24 cellular contexts compared by ENCODE assay signal in genomic region chr10:115918812-115919211, GRCh38.
DNase-seq lines count a peak whose midpoint lies in the region; ATAC-seq, FAIRE-seq and TF ChIP-seq lines count a peak whose summit lies in the region.
"Had no signal": no experiment of that assay in that cellular context is flagged by ENCODE, and none has a peak within 500 bp of the region (broad histone marks: within the 10 kb centered on the region; RNA-seq: fewer than 3 reads in every experiment).

No MANE protein-coding gene starts in this region.

- H3K4me1 ChIP-seq in astrocyte (ENCODE audit: insufficient read depth, low read length) (peaks cover 3% of the 10 kb centered on the region), left ventricle myocardium inferior (no peaks in the 10 kb centered on the region)
- H3K4me1 ChIP-seq: BE2C, colonic mucosa, esophagus muscularis mucosa, stomach, tibial artery had no signal

- no peak overlapping the region for H3K27ac Mint-ChIP-seq in astrocyte (ENCODE audit: unreplicated experiment)
- no peak overlapping the region for H3K27ac Mint-ChIP-seq in activated naive CD4-positive, alpha-beta T cell treated with anti-CD3 and anti-CD28 coated beads, Interleukin-2, amount 10 ng/mL, durations not matched to agents 7 days and 5 days
- H3K27ac Mint-ChIP-seq in activated CD8-positive, alpha-beta T cell treated with anti-CD3 and anti-CD28 coated beads for 36 hours, result no peak overlapping the region
- H3K27ac Mint-ChIP-seq: activated CD4-positive, alpha-beta memory T cell treated with anti-CD3 and anti-CD28 coated beads for 36 hours; activated naive CD8-positive, alpha-beta T cell treated with anti-CD3 and anti-CD28 coated beads, Interleukin-2, amount 50 U/mL, for 24 hours; endodermal cell had no signal

- no peak for ATAC-seq in HG02588 (IDR thresholded peaks at IDR 0.05; ENCODE audit: unreplicated experiment)
- no peak for ATAC-seq in activated CD8-positive, alpha-beta T cell treated with anti-CD3 and anti-CD28 coated beads for 36 hours
- ATAC-seq: activated CD4-positive, CD25-positive, alpha-beta regulatory T cell treated with anti-CD3 and anti-CD28 coated beads, Interleukin-2, amount 50 U/mL, for 24 hours; activated naive CD8-positive, alpha-beta T cell treated with anti-CD3 and anti-CD28 coated beads, Interleukin-2, amount 50 U/mL, for 24 hours; sciatic nerve had no signal

- H3K27me3 ChIP-seq in astrocyte (ENCODE audit: insufficient read depth, low read length) (no peaks in the 10 kb centered on the region), left ventricle myocardium inferior (ENCODE audit: low read depth) (no peaks in the 10 kb centered on the region)
- H3K27me3 ChIP-seq: BE2C, colonic mucosa, esophagus muscularis mucosa, stomach, tibial artery had no signal

- no peaks in the 10 kb centered on the region for H3K79me2 ChIP-seq in astrocyte (ENCODE audit: insufficient read depth, low read length)

- intact Hi-C loops in left ventricle myocardium inferior (cut with micrococcal nuclease), result no loop called here
- intact Hi-C loops in activated CD8-positive, alpha-beta T cell treated with anti-CD3 and anti-CD28 coated beads for 36 hours (cut with micrococcal nuclease), result no loop called here

- DNase-seq in GM03348 (ENCODE audit: low spot score) (peak; percentile 16), astrocyte (ENCODE audit: low read depth) (peak; percentile 54), fibroblast of the aortic adventitia (ENCODE audit: low read depth) (peak; percentile 26), left ventricle myocardium inferior (no peak)
- DNase-seq in activated naive CD4-positive, alpha-beta T cell treated with anti-CD3 and anti-CD28 coated beads, Interleukin-2, amount 10 ng/mL, durations not matched to agents 7 days and 5 days, result no peak
- no peak for DNase-seq in activated CD8-positive, alpha-beta T cell treated with anti-CD3 and anti-CD28 coated beads for 36 hours
- DNase-seq: activated CD4-positive, alpha-beta memory T cell treated with anti-CD3 and anti-CD28 coated beads for 36 hours; activated naive CD8-positive, alpha-beta T cell treated with anti-CD3 and anti-CD28 coated beads, Interleukin-2, amount 50 U/mL, for 24 hours; BE2C; colonic mucosa; DMS79; endodermal cell; MM.1S; NCI-H1436 treated with DMSO at 0.1 percent for 48 hours; NCI-H524 treated with DMSO at 0.1 percent for 48 hours; NK-92 treated with Interleukin-12 subunit alpha and Interleukin-12 subunit beta, amount 100 ng/mL, for 24 hours; SIG-M5; stomach; tibial artery had no signal

- H3K9ac ChIP-seq in astrocyte (ENCODE audit: low read length), result no peak overlapping the region

- peaks cover 9% of the 10 kb centered on the region for H3K4me1 Mint-ChIP-seq in astrocyte (ENCODE audit: low read depth, unreplicated experiment)
- no peaks in the 10 kb centered on the region for H3K4me1 Mint-ChIP-seq in activated naive CD4-positive, alpha-beta T cell treated with anti-CD3 and anti-CD28 coated beads, Interleukin-2, amount 10 ng/mL, durations not matched to agents 7 days and 5 days
- H3K4me1 Mint-ChIP-seq in activated CD8-positive, alpha-beta T cell treated with anti-CD3 and anti-CD28 coated beads for 36 hours (ENCODE audit: low read depth), result no peaks in the 10 kb centered on the region
- H3K4me1 Mint-ChIP-seq: activated naive CD8-positive, alpha-beta T cell treated with anti-CD3 and anti-CD28 coated beads, Interleukin-2, amount 50 U/mL, for 24 hours had no signal

- H3K27ac ChIP-seq in astrocyte (ENCODE audit: low read depth, low read length) (no peak overlapping the region), left ventricle myocardium inferior (replicated peaks) (no peak overlapping the region)
- H3K27ac ChIP-seq: colonic mucosa, esophagus muscularis mucosa, stomach, tibial artery had no signal

- no peaks in the 10 kb centered on the region for H4K20me1 ChIP-seq in astrocyte (ENCODE audit: insufficient read depth, low read length)

- H3K9me3 Mint-ChIP-seq in astrocyte (ENCODE audit: unreplicated experiment), result no peaks in the 10 kb centered on the region
- no peaks in the 10 kb centered on the region for H3K9me3 Mint-ChIP-seq in activated naive CD4-positive, alpha-beta T cell treated with anti-CD3 and anti-CD28 coated beads, Interleukin-2, amount 10 ng/mL, durations not matched to agents 7 days and 5 days
- peaks cover 7% of the 10 kb centered on the region for H3K9me3 Mint-ChIP-seq in activated CD8-positive, alpha-beta T cell treated with anti-CD3 and anti-CD28 coated beads for 36 hours

- H3K4me2 ChIP-seq in astrocyte (ENCODE audit: low read length), result no peak overlapping the region

- CTCF ChIA-PET in activated naive CD4-positive, alpha-beta T cell treated with anti-CD3 and anti-CD28 coated beads, Interleukin-2, amount 10 ng/mL, durations not matched to agents 7 days and 5 days (lab: Charles Lee), result no interaction called here
- CTCF ChIA-PET in activated CD8-positive, alpha-beta T cell treated with anti-CD3 and anti-CD28 coated beads for 36 hours (lab: Charles Lee), result no interaction called here

- H3K36me3 ChIP-seq in astrocyte (ENCODE audit: insufficient read depth, low read length) (no peaks in the 10 kb centered on the region), left ventricle myocardium inferior (no peaks in the 10 kb centered on the region)
- H3K36me3 ChIP-seq: BE2C, colonic mucosa, esophagus muscularis mucosa, stomach, tibial artery had no signal

- no peaks in the 10 kb centered on the region for H3K27me3 Mint-ChIP-seq in astrocyte (ENCODE audit: low read depth, unreplicated experiment)
- no peaks in the 10 kb centered on the region for H3K27me3 Mint-ChIP-seq in activated naive CD4-positive, alpha-beta T cell treated with anti-CD3 and anti-CD28 coated beads, Interleukin-2, amount 10 ng/mL, durations not matched to agents 7 days and 5 days
- H3K27me3 Mint-ChIP-seq in activated CD8-positive, alpha-beta T cell treated with anti-CD3 and anti-CD28 coated beads for 36 hours, result no peaks in the 10 kb centered on the region
- H3K27me3 Mint-ChIP-seq: activated CD4-positive, alpha-beta memory T cell treated with anti-CD3 and anti-CD28 coated beads for 36 hours; activated naive CD8-positive, alpha-beta T cell treated with anti-CD3 and anti-CD28 coated beads, Interleukin-2, amount 50 U/mL, for 24 hours had no signal

- POLR2A ChIA-PET in activated CD8-positive, alpha-beta T cell treated with anti-CD3 and anti-CD28 coated beads for 36 hours (lab: Charles Lee), result no interaction called here

- H3K36me3 Mint-ChIP-seq in astrocyte (ENCODE audit: low read depth, unreplicated experiment), result no peaks in the 10 kb centered on the region
- H3K36me3 Mint-ChIP-seq in activated naive CD4-positive, alpha-beta T cell treated with anti-CD3 and anti-CD28 coated beads, Interleukin-2, amount 10 ng/mL, durations not matched to agents 7 days and 5 days, result no peaks in the 10 kb centered on the region
- H3K36me3 Mint-ChIP-seq in activated CD8-positive, alpha-beta T cell treated with anti-CD3 and anti-CD28 coated beads for 36 hours (ENCODE audit: low read depth), result no peaks in the 10 kb centered on the region
- H3K36me3 Mint-ChIP-seq: activated CD4-positive, alpha-beta memory T cell treated with anti-CD3 and anti-CD28 coated beads for 36 hours had no signal

- TF ChIP-seq CTCF in astrocyte (IDR thresholded peaks at IDR 0.05; ENCODE audit: insufficient read depth, low read depth, low read length) (no peak), fibroblast of the aortic adventitia (IDR thresholded peaks at IDR 0.05; ENCODE audit: insufficient read depth, low read length) (no peak), left ventricle myocardium inferior (IDR thresholded peaks at IDR 0.05; ENCODE audit: borderline replicate concordance) (no peak)
- no peak for TF ChIP-seq CTCF in activated CD8-positive, alpha-beta T cell treated with anti-CD3 and anti-CD28 coated beads for 36 hours (IDR thresholded peaks at IDR 0.05)

- H3K4me3 Mint-ChIP-seq in astrocyte (ENCODE audit: unreplicated experiment), result no peak overlapping the region
- no peak overlapping the region for H3K4me3 Mint-ChIP-seq in activated naive CD4-positive, alpha-beta T cell treated with anti-CD3 and anti-CD28 coated beads, Interleukin-2, amount 10 ng/mL, durations not matched to agents 7 days and 5 days
- H3K4me3 Mint-ChIP-seq in activated CD8-positive, alpha-beta T cell treated with anti-CD3 and anti-CD28 coated beads for 36 hours, result no peak overlapping the region
- H3K4me3 Mint-ChIP-seq: activated CD4-positive, alpha-beta memory T cell treated with anti-CD3 and anti-CD28 coated beads for 36 hours; activated naive CD8-positive, alpha-beta T cell treated with anti-CD3 and anti-CD28 coated beads, Interleukin-2, amount 50 U/mL, for 24 hours; endodermal cell had no signal

- H3K9me3 ChIP-seq in astrocyte (ENCODE audit: insufficient read depth, low read depth, low read length), result no peaks in the 10 kb centered on the region
- peaks cover 11% of the 10 kb centered on the region for H3K9me3 ChIP-seq in left ventricle myocardium inferior (replicated peaks)
- H3K9me3 ChIP-seq: BE2C, colonic mucosa, esophagus muscularis mucosa, stomach, tibial artery had no signal

- FAIRE-seq in astrocyte (lab: Jason Lieb, UNC), result peak; percentile 76
- FAIRE-seq: bronchial epithelial cell had no signal

- no peak overlapping the region for H3K4me3 ChIP-seq in astrocyte (ENCODE audit: insufficient read depth, low read depth, low read length)
- H3K4me3 ChIP-seq in fibroblast of the aortic adventitia (ENCODE audit: low read depth, low read length), result no peak overlapping the region
- no peak overlapping the region for H3K4me3 ChIP-seq in left ventricle myocardium inferior
- H3K4me3 ChIP-seq: colonic mucosa, esophagus muscularis mucosa, stomach, tibial artery had no signal

- no peak overlapping the region for H2AFZ ChIP-seq in astrocyte (ENCODE audit: low read depth, low read length)

Comparison
In these comparisons a context has a peak if more than half of its experiments do, and no peak if none do; other contexts are left out.
1. DNase-seq: peak in GM03348 (single experiment), astrocyte (single experiment) and fibroblast of the aortic adventitia (single experiment); none in left ventricle myocardium inferior (single experiment), activated naive CD4-positive, alpha-beta T cell treated with anti-CD3 and anti-CD28 coated beads, Interleukin-2, amount 10 ng/mL, durations not matched to agents 7 days and 5 days (single experiment) and activated CD8-positive, alpha-beta T cell treated with anti-CD3 and anti-CD28 coated beads for 36 hours (single experiment).